ENCODE assay signal across 1 cellular context in the genomic region with DNA sequence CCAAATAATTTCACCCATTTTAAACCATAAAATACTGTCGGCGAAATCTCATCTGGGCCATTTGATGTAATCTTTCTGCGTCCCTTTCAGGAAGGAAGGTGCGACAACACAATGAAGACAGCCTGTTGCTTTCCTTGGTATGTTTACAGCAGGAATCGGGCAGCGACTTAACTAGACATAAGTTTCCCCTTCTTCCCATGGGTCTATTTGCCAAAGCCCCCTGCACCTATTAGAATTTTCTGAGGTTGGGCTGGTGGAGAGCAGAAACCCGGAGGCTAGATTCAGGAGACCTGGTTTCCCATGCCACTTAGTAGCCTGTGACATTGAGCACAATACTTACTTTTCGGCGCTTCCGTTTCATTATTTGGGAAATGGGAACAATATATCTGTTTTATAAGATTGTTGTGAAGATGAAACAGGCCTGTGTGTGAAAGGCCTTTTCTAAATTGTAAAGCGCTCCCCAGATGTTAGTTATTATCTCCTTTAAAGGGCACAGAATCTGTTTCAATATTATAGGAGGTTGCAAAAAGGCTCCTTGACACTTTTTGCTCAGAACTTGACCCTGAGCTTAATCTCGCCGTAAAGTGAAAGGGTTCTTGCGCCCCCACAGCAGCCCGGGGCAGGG.
TF ChIP-seq lines count a peak whose summit lies in the region.

No MANE protein-coding gene starts in this region.

TF ChIP-seq in K562, 482 proteins besides CTCF, POLR2A, EP300 and RAD21 (continued from another document and continues in another):
- TF ChIP-seq RBM34 (IDR thresholded peaks at IDR 0.05; ENCODE audit: borderline replicate concordance, insufficient read depth, low read length) = no peak
- TF ChIP-seq CXXC5 (CRISPR knock-in tag; IDR thresholded peaks at IDR 0.05) = no peak
- no peak for TF ChIP-seq PTTG1 (tag; IDR thresholded peaks at IDR 0.05; ENCODE audit: low read depth)
- TF ChIP-seq, protein P1, sequence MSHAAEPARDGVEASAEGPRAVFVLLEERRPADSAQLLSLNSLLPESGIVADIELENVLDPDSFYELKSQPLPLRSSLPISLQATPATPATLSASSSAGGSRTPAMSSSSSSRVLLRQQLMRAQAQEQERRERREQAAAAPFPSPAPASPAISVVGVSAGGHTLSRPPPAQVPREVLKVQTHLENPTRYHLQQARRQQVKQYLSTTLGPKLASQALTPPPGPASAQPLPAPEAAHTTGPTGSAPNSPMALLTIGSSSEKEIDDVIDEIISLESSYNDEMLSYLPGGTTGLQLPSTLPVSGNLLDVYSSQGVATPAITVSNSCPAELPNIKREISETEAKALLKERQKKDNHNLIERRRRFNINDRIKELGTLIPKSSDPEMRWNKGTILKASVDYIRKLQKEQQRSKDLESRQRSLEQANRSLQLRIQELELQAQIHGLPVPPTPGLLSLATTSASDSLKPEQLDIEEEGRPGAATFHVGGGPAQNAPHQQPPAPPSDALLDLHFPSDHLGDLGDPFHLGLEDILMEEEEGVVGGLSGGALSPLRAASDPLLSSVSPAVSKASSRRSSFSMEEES (CRISPR knock-in tag; IDR thresholded peaks at IDR 0.05) = no peak
- TF ChIP-seq NEUROD1 (IDR thresholded peaks at IDR 0.05; ENCODE audit: borderline replicate concordance, low read depth, low read length, partially characterized antibody) = no peak
- TF ChIP-seq CCNT2 (IDR thresholded peaks at IDR 0.05; ENCODE audit: borderline replicate concordance, extremely low read depth, insufficient read length, low read depth, low read length) = no peak
- no peak for TF ChIP-seq KAT7 (CRISPR knock-in tag; IDR thresholded peaks at IDR 0.05; ENCODE audit: borderline replicate concordance)
- TF ChIP-seq, protein P2, sequence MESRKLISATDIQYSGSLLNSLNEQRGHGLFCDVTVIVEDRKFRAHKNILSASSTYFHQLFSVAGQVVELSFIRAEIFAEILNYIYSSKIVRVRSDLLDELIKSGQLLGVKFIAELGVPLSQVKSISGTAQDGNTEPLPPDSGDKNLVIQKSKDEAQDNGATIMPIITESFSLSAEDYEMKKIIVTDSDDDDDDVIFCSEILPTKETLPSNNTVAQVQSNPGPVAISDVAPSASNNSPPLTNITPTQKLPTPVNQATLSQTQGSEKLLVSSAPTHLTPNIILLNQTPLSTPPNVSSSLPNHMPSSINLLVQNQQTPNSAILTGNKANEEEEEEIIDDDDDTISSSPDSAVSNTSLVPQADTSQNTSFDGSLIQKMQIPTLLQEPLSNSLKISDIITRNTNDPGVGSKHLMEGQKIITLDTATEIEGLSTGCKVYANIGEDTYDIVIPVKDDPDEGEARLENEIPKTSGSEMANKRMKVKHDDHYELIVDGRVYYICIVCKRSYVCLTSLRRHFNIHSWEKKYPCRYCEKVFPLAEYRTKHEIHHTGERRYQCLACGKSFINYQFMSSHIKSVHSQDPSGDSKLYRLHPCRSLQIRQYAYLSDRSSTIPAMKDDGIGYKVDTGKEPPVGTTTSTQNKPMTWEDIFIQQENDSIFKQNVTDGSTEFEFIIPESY (CRISPR knock-in tag; IDR thresholded peaks at IDR 0.05) = no peak
- no peak for TF ChIP-seq MBD2 (IDR thresholded peaks at IDR 0.05; ENCODE audit: borderline replicate concordance, low read depth)
- TF ChIP-seq, protein P3, sequence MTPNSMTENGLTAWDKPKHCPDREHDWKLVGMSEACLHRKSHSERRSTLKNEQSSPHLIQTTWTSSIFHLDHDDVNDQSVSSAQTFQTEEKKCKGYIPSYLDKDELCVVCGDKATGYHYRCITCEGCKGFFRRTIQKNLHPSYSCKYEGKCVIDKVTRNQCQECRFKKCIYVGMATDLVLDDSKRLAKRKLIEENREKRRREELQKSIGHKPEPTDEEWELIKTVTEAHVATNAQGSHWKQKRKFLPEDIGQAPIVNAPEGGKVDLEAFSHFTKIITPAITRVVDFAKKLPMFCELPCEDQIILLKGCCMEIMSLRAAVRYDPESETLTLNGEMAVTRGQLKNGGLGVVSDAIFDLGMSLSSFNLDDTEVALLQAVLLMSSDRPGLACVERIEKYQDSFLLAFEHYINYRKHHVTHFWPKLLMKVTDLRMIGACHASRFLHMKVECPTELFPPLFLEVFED (CRISPR knock-in tag; conservative IDR thresholded peaks at IDR 0.05) = no peak
- no peak for TF ChIP-seq ZNF551 (CRISPR knock-in tag; IDR thresholded peaks at IDR 0.05)
- no peak for TF ChIP-seq ZKSCAN3 (CRISPR knock-in tag; IDR thresholded peaks at IDR 0.05)
- TF ChIP-seq, protein P4, sequence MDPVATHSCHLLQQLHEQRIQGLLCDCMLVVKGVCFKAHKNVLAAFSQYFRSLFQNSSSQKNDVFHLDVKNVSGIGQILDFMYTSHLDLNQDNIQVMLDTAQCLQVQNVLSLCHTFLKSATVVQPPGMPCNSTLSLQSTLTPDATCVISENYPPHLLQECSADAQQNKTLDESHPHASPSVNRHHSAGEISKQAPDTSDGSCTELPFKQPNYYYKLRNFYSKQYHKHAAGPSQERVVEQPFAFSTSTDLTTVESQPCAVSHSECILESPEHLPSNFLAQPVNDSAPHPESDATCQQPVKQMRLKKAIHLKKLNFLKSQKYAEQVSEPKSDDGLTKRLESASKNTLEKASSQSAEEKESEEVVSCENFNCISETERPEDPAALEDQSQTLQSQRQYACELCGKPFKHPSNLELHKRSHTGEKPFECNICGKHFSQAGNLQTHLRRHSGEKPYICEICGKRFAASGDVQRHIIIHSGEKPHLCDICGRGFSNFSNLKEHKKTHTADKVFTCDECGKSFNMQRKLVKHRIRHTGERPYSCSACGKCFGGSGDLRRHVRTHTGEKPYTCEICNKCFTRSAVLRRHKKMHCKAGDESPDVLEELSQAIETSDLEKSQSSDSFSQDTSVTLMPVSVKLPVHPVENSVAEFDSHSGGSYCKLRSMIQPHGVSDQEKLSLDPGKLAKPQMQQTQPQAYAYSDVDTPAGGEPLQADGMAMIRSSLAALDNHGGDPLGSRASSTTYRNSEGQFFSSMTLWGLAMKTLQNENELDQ (CRISPR knock-in tag; IDR thresholded peaks at IDR 0.05; ENCODE audit: borderline replicate concordance) = no peak
- TF ChIP-seq, protein P5, sequence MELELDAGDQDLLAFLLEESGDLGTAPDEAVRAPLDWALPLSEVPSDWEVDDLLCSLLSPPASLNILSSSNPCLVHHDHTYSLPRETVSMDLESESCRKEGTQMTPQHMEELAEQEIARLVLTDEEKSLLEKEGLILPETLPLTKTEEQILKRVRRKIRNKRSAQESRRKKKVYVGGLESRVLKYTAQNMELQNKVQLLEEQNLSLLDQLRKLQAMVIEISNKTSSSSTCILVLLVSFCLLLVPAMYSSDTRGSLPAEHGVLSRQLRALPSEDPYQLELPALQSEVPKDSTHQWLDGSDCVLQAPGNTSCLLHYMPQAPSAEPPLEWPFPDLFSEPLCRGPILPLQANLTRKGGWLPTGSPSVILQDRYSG (tag; conservative IDR thresholded peaks at IDR 0.05; ENCODE audit: low read depth) = no peak
- TF ChIP-seq MCM5 (IDR thresholded peaks at IDR 0.05; ENCODE audit: low read depth) = no peak
- TF ChIP-seq MTA1 (IDR thresholded peaks at IDR 0.05; ENCODE audit: borderline replicate concordance) = peak; percentile 91
- TF ChIP-seq, protein P6, sequence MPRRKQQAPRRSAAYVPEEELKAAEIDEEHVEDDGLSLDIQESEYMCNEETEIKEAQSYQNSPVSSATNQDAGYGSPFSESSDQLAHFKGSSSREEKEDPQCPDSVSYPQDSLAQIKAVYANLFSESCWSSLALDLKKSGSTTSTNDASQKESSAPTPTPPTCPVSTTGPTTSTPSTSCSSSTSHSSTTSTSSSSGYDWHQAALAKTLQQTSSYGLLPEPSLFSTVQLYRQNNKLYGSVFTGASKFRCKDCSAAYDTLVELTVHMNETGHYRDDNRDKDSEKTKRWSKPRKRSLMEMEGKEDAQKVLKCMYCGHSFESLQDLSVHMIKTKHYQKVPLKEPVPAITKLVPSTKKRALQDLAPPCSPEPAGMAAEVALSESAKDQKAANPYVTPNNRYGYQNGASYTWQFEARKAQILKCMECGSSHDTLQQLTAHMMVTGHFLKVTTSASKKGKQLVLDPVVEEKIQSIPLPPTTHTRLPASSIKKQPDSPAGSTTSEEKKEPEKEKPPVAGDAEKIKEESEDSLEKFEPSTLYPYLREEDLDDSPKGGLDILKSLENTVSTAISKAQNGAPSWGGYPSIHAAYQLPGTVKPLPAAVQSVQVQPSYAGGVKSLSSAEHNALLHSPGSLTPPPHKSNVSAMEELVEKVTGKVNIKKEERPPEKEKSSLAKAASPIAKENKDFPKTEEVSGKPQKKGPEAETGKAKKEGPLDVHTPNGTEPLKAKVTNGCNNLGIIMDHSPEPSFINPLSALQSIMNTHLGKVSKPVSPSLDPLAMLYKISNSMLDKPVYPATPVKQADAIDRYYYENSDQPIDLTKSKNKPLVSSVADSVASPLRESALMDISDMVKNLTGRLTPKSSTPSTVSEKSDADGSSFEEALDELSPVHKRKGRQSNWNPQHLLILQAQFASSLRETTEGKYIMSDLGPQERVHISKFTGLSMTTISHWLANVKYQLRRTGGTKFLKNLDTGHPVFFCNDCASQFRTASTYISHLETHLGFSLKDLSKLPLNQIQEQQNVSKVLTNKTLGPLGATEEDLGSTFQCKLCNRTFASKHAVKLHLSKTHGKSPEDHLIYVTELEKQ (CRISPR knock-in tag; IDR thresholded peaks at IDR 0.05) = no peak
- no peak for TF ChIP-seq JUN (IDR thresholded peaks at IDR 0.05; ENCODE audit: borderline replicate concordance, low read depth, low read length)
- no peak for TF ChIP-seq JUN (CRISPR knock-in tag; IDR thresholded peaks at IDR 0.05; ENCODE audit: borderline replicate concordance)
- TF ChIP-seq SIX5 (IDR thresholded peaks at IDR 0.05; ENCODE audit: borderline replicate concordance in 1 of 2, insufficient read depth in 1 of 2, low read depth in 1 of 2, low read length in 2 of 2) = no peak
- no peak for TF ChIP-seq CC2D1A (IDR thresholded peaks at IDR 0.05)
- peak; percentile 67; the same call in 1 of the 2 replicates for TF ChIP-seq RFX1 (IDR thresholded peaks at IDR 0.05)
- TF ChIP-seq HIVEP1 (CRISPR knock-in tag; IDR thresholded peaks at IDR 0.05) = no peak
- TF ChIP-seq HMGN3 (IDR thresholded peaks at IDR 0.05; ENCODE audit: borderline replicate concordance, extremely low read depth, insufficient read length, low read depth, low read length) = no peak
- TF ChIP-seq CAMTA2 (CRISPR knock-in tag; conservative IDR thresholded peaks at IDR 0.05) = no peak
- TF ChIP-seq ZNF41 (CRISPR knock-in tag; conservative IDR thresholded peaks at IDR 0.05) = no peak
- no peak for TF ChIP-seq SAFB2 (IDR thresholded peaks at IDR 0.05; ENCODE audit: borderline replicate concordance, low read depth, low read length, severe bottlenecking)
- no peak for TF ChIP-seq ZNF324 (CRISPR knock-in tag; IDR thresholded peaks at IDR 0.05)
- TF ChIP-seq, protein P7, sequence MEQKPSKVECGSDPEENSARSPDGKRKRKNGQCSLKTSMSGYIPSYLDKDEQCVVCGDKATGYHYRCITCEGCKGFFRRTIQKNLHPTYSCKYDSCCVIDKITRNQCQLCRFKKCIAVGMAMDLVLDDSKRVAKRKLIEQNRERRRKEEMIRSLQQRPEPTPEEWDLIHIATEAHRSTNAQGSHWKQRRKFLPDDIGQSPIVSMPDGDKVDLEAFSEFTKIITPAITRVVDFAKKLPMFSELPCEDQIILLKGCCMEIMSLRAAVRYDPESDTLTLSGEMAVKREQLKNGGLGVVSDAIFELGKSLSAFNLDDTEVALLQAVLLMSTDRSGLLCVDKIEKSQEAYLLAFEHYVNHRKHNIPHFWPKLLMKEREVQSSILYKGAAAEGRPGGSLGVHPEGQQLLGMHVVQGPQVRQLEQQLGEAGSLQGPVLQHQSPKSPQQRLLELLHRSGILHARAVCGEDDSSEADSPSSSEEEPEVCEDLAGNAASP (IDR thresholded peaks at IDR 0.05) = no peak
- no peak for TF ChIP-seq NFXL1 (CRISPR knock-in tag; IDR thresholded peaks at IDR 0.05)
- no peak for TF ChIP-seq POLR3A (IDR thresholded peaks at IDR 0.05; ENCODE audit: borderline replicate concordance, extremely low read depth, insufficient read depth, insufficient read length)
- no peak for TF ChIP-seq XRCC4 (IDR thresholded peaks at IDR 0.05; ENCODE audit: extremely low read depth, insufficient read depth, insufficient read length)
- TF ChIP-seq, protein P8, sequence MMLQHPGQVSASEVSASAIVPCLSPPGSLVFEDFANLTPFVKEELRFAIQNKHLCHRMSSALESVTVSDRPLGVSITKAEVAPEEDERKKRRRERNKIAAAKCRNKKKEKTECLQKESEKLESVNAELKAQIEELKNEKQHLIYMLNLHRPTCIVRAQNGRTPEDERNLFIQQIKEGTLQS (IDR thresholded peaks at IDR 0.05) = no peak
- TF ChIP-seq, protein P8 (CRISPR knock-in tag; conservative IDR thresholded peaks at IDR 0.05) = no peak
- TF ChIP-seq, protein P9, sequence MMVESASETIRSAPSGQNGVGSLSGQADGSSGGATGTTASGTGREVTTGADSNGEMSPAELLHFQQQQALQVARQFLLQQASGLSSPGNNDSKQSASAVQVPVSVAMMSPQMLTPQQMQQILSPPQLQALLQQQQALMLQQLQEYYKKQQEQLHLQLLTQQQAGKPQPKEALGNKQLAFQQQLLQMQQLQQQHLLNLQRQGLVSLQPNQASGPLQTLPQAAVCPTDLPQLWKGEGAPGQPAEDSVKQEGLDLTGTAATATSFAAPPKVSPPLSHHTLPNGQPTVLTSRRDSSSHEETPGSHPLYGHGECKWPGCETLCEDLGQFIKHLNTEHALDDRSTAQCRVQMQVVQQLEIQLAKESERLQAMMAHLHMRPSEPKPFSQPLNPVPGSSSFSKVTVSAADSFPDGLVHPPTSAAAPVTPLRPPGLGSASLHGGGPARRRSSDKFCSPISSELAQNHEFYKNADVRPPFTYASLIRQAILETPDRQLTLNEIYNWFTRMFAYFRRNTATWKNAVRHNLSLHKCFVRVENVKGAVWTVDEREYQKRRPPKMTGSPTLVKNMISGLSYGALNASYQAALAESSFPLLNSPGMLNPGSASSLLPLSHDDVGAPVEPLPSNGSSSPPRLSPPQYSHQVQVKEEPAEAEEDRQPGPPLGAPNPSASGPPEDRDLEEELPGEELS (CRISPR knock-in tag; IDR thresholded peaks at IDR 0.05; ENCODE audit: borderline replicate concordance) = no peak
- TF ChIP-seq ELF1 (tag; IDR thresholded peaks at IDR 0.05) = no peak; the same call in 1 of the 2 replicates
- no peak for TF ChIP-seq ZNF175 (CRISPR knock-in tag; IDR thresholded peaks at IDR 0.05; ENCODE audit: low read depth)
- TF ChIP-seq, protein P10, sequence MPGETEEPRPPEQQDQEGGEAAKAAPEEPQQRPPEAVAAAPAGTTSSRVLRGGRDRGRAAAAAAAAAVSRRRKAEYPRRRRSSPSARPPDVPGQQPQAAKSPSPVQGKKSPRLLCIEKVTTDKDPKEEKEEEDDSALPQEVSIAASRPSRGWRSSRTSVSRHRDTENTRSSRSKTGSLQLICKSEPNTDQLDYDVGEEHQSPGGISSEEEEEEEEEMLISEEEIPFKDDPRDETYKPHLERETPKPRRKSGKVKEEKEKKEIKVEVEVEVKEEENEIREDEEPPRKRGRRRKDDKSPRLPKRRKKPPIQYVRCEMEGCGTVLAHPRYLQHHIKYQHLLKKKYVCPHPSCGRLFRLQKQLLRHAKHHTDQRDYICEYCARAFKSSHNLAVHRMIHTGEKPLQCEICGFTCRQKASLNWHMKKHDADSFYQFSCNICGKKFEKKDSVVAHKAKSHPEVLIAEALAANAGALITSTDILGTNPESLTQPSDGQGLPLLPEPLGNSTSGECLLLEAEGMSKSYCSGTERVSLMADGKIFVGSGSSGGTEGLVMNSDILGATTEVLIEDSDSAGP (CRISPR knock-in tag; IDR thresholded peaks at IDR 0.05) = no peak
- no peak for TF ChIP-seq CBFB (CRISPR knock-in tag; IDR thresholded peaks at IDR 0.05)
